1 cellular context compared by ENCODE assay signal in genomic region chr17:51103451-51103850, GRCh38.
TF ChIP-seq lines count a peak whose summit lies in the region.

No MANE protein-coding gene starts in this region.

TF ChIP-seq in GM12878, 131 proteins besides CTCF, POLR2A, EP300 and RAD21:
- TF ChIP-seq USF2 (IDR thresholded peaks at IDR 0.05; ENCODE audit: borderline replicate concordance, low read depth, low read length) (no peak), ZNF592 (IDR thresholded peaks at IDR 0.05) (no peak), POLR2AphosphoS2 (IDR thresholded peaks at IDR 0.05; ENCODE audit: low read depth, low read length) (no peak)
TF ChIP-seq in GM12878: peak in this region for 0.
